ENCODE assay signal across 15 cellular contexts in genomic region chr4:80199947-80200346, GRCh38. TPM values are rescaled to one million over a fixed set of nuclear protein-coding genes. Genes with fewer than 3 reads are reported as not detected.
"Had no signal": no experiment of that assay in that cellular context is flagged by ENCODE, and none has a peak within 500 bp of the region (broad histone marks: within the 10 kb centered on the region; RNA-seq: fewer than 3 reads in every experiment).

No MANE protein-coding gene starts in this region.

- H3K4me3 Mint-ChIP-seq: activated CD4-positive, alpha-beta memory T cell treated with anti-CD3 and anti-CD28 coated beads, Interleukin-2, amount 10 ng/mL, durations not matched to agents 7 days and 5 days; activated naive CD8-positive, alpha-beta T cell treated with anti-CD3 and anti-CD28 coated beads, Interleukin-2, amount 10 ng/mL, durations not matched to agents 7 days and 5 days; activated T-cell treated with anti-CD3 and anti-CD28 coated beads, Interleukin-2, amount 50 U/mL, for 4 hours had no signal

- H2AFZ ChIP-seq: hepatocyte, neural progenitor cell had no signal

- H3K27me3 ChIP-seq: sigmoid colon had no signal

- H3K27ac Mint-ChIP-seq: activated CD4-positive, alpha-beta memory T cell treated with anti-CD3 and anti-CD28 coated beads, Interleukin-2, amount 10 ng/mL, durations not matched to agents 7 days and 5 days; activated naive CD8-positive, alpha-beta T cell treated with anti-CD3 and anti-CD28 coated beads, Interleukin-2, amount 10 ng/mL, durations not matched to agents 7 days and 5 days; neural progenitor cell had no signal

- ATAC-seq: activated T-cell treated with anti-CD3 and anti-CD28 coated beads, Interleukin-2, amount 50 U/mL, for 4 hours; esophagus mucosa; pancreas; SK-N-SH treated with all-trans-retinoic acid at 6 μM for 48 hours had no signal

- DNase-seq: activated CD4-positive, alpha-beta memory T cell treated with anti-CD3 and anti-CD28 coated beads, Interleukin-2, amount 10 ng/mL, durations not matched to agents 7 days and 5 days; activated gamma-delta T cell; activated naive CD8-positive, alpha-beta T cell treated with anti-CD3 and anti-CD28 coated beads, Interleukin-2, amount 10 ng/mL, durations not matched to agents 7 days and 5 days; activated T-cell treated with anti-CD3 and anti-CD28 coated beads, Interleukin-2, amount 50 U/mL, for 4 hours; pancreas; sigmoid colon; spleen; stomach; T-helper 1 cell had no signal

- H3K9me3 Mint-ChIP-seq: activated CD4-positive, alpha-beta memory T cell treated with anti-CD3 and anti-CD28 coated beads, Interleukin-2, amount 10 ng/mL, durations not matched to agents 7 days and 5 days; activated naive CD8-positive, alpha-beta T cell treated with anti-CD3 and anti-CD28 coated beads, Interleukin-2, amount 10 ng/mL, durations not matched to agents 7 days and 5 days; activated T-cell treated with anti-CD3 and anti-CD28 coated beads, Interleukin-2, amount 50 U/mL, for 4 hours had no signal

- H3K9me3 ChIP-seq: ascending aorta, pancreas, sigmoid colon, spleen, stomach, thoracic aorta had no signal

- H3K36me3 ChIP-seq: ascending aorta, neural progenitor cell, pancreas, spleen, thoracic aorta had no signal

- H3K4me3 ChIP-seq: ascending aorta, hepatocyte, neural progenitor cell, pancreas, spleen, stomach, thoracic aorta had no signal

- H3K36me3 Mint-ChIP-seq: neural progenitor cell had no signal

RNA-seq across cellular contexts. Expression of gene PRDM8, which starts 2.6 kb away (rescaled TPM):
- total RNA-seq: ascending aorta had no signal
